8 cellular contexts compared by ENCODE assay signal in the genomic region with DNA sequence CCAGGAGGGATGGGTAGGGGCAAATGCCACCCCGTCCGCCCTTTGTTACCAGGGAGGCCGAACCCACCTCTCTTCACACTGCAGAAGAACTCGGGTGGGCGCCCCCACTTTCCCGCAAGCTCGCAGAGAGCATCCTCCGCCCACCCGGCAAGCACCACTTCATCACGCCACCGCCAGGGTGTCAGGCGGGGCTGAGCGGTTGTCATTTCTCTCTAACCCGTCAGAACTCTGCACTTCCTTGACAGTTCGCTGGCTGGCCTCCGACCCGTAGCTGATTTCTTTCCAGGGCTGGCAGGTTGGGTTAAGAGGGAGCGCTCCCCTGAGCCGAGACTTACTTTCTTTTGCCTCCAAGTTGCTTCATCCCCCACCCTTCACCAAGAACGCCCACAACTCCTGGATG.
DNase-seq lines count a peak whose midpoint lies in the region; ATAC-seq, FAIRE-seq and TF ChIP-seq lines count a peak whose summit lies in the region.
"Not testable (repeated sequence)": the region's sequence is repeated elsewhere in the genome, so short reads cannot be mapped to it uniquely, and the experiment has no call there.

No MANE protein-coding gene starts in this region.

- DNase-seq in CD8-positive, alpha-beta memory T cell, result peak; percentile 24 to 74 (median 37)
- DNase-seq in activated T-cell treated with anti-CD3 and anti-CD28 coated beads for 4 hours, result peak; percentile 30
- peak; percentile 7 for DNase-seq in bronchial epithelial cell (ENCODE audit: low read depth)
- DNase-seq in left ventricle myocardium inferior, result not testable (repeated sequence)
- DNase-seq in nephron progenitor cell, result peak; percentile 49
- peak; percentile 11 to 52 (median 29) for DNase-seq in stimulated activated naive CD4-positive, alpha-beta T cell (lab: John Stamatoyannopoulos, UW)

- H3K27ac ChIP-seq in CD8-positive, alpha-beta memory T cell (ENCODE audit: low read depth, low read length); HUES6 (ENCODE audit: low read depth, low read length); left ventricle myocardium inferior (replicated peaks): not testable (repeated sequence)

- not testable (repeated sequence) for H3K4me1 ChIP-seq in CD8-positive, alpha-beta memory T cell (ENCODE audit: insufficient read depth, low read length); HUES6 (ENCODE audit: control insufficient read depth, insufficient read depth, low read length); left ventricle myocardium inferior

- peaks cover 11 to 15% (median 11%) of the 10 kb centered on the region in 3 donors for H3K4me1 Mint-ChIP-seq in CD8-positive, alpha-beta memory T cell
- peaks cover 20% of the 10 kb centered on the region for H3K4me1 Mint-ChIP-seq in nephron progenitor cell

- peak; percentile 23; the same call in 1 of the 3 replicates for ATAC-seq in SK-N-SH treated with all-trans-retinoic acid at 6 μM for 48 hours

- CTCF ChIA-PET in CD8-positive, alpha-beta memory T cell (lab: Charles Lee), result not testable (repeated sequence)

- not testable (repeated sequence) for H3K9ac ChIP-seq in HUES6 (ENCODE audit: low read length)

- intact Hi-C loops in left ventricle myocardium inferior (cut with micrococcal nuclease), result not testable (repeated sequence)

- TF ChIP-seq CTCF in bronchial epithelial cell (IDR thresholded peaks at IDR 0.05; ENCODE audit: insufficient read depth, low read length, severe bottlenecking) (peak; percentile 43), left ventricle myocardium inferior (IDR thresholded peaks at IDR 0.05; ENCODE audit: borderline replicate concordance) (peak; percentile 44), nephron progenitor cell (IDR thresholded peaks at IDR 0.05) (peak; percentile 44)

- H3K36me3 ChIP-seq in CD8-positive, alpha-beta memory T cell (ENCODE audit: insufficient read depth, low read length); HUES6 (ENCODE audit: control insufficient read depth, insufficient read depth, low read length); bronchial epithelial cell (ENCODE audit: control insufficient read depth, insufficient read depth, low read length); left ventricle myocardium inferior: not testable (repeated sequence)

- H3K36me3 Mint-ChIP-seq in CD8-positive, alpha-beta memory T cell; nephron progenitor cell (ENCODE audit: low read depth): not testable (repeated sequence)

- H3K9me3 ChIP-seq in CD8-positive, alpha-beta memory T cell (ENCODE audit: low read length); HUES6 (ENCODE audit: control insufficient read depth, insufficient read depth, low read depth, low read length); left ventricle myocardium inferior (replicated peaks): not testable (repeated sequence)

- peak overlapping the region in 4 of 8 donors; percentile 48 to 59 (median 52) for H3K27ac Mint-ChIP-seq in CD8-positive, alpha-beta memory T cell
- H3K27ac Mint-ChIP-seq in nephron progenitor cell, result peak overlapping the region; percentile 70

- H3K27me3 ChIP-seq in CD8-positive, alpha-beta memory T cell (ENCODE audit: insufficient read depth, low read length, poor library complexity, severe bottlenecking); HUES6 (ENCODE audit: control insufficient read depth, insufficient read depth, low read length); bronchial epithelial cell (ENCODE audit: control insufficient read depth, insufficient read depth, low read length): not testable (repeated sequence)
- peaks cover 51% of the 10 kb centered on the region for H3K27me3 ChIP-seq in left ventricle myocardium inferior (ENCODE audit: low read depth)

- POLR2A ChIA-PET in CD8-positive, alpha-beta memory T cell (lab: Charles Lee), result not testable (repeated sequence)

- H3K9me3 Mint-ChIP-seq in CD8-positive, alpha-beta memory T cell; nephron progenitor cell: not testable (repeated sequence)

- peak overlapping the region in 6 of 7 donors; percentile 48 to 77 (median 57) for H3K4me3 Mint-ChIP-seq in CD8-positive, alpha-beta memory T cell
- H3K4me3 Mint-ChIP-seq in nephron progenitor cell, result peak overlapping the region; percentile 62

- not testable (repeated sequence) for H3K27me3 Mint-ChIP-seq in CD8-positive, alpha-beta memory T cell
- peaks cover 64% of the 10 kb centered on the region for H3K27me3 Mint-ChIP-seq in nephron progenitor cell (ENCODE audit: low read depth, poor library complexity)

- not testable (repeated sequence) for H3K4me3 ChIP-seq in CD8-positive, alpha-beta memory T cell (ENCODE audit: low read length); bronchial epithelial cell (ENCODE audit: low read depth, low read length); left ventricle myocardium inferior
- peak overlapping the region; percentile 38 for H3K4me3 ChIP-seq in HUES6 (ENCODE audit: low read depth, low read length)

- not testable (repeated sequence) for FAIRE-seq in bronchial epithelial cell (lab: Jason Lieb, UNC)
